Comparison of ENCODE assay signal across 23 cellular contexts in genomic region chr11:95776859-95777258, GRCh38. TPM values are rescaled to one million over a fixed set of nuclear protein-coding genes. Genes with fewer than 3 reads are reported as not detected.
DNase-seq lines count a peak whose midpoint lies in the region; TF ChIP-seq lines count a peak whose summit lies in the region.
"Had no signal": no experiment of that assay in that cellular context is flagged by ENCODE, and none has a peak within 500 bp of the region (broad histone marks: within the 10 kb centered on the region; RNA-seq: fewer than 3 reads in every experiment).

No MANE protein-coding gene starts in this region.

- peaks cover 7% of the 10 kb centered on the region for H3K36me3 Mint-ChIP-seq in activated naive CD8-positive, alpha-beta T cell
- H3K36me3 Mint-ChIP-seq in activated naive CD8-positive, alpha-beta T cell treated with anti-CD3 and anti-CD28 coated beads for 36 hours, result peaks cover 14% of the 10 kb centered on the region
- peaks cover 5% of the 10 kb centered on the region for H3K36me3 Mint-ChIP-seq in neural crest cell (ENCODE audit: low read depth)

- no peak for DNase-seq in activated naive CD8-positive, alpha-beta T cell treated with anti-CD3 and anti-CD28 coated beads for 36 hours
- DNase-seq in neural crest cell (ENCODE audit: low read depth, low spot score), result no peak
- no peak for DNase-seq in tibial nerve (ENCODE audit: low spot score in 2 of 2)
- no peak for DNase-seq in GM19238 (ENCODE audit: insufficient read length, low spot score)
- DNase-seq in effector CD8-positive, alpha-beta T cell (lab: John Stamatoyannopoulos, UW), result no peak
- no peak for DNase-seq in stimulated activated CD4-positive, alpha-beta T cell treated with anti-CD3 and anti-CD28 coated beads, Interleukin-1b, Interleukin-23, amount 100 ng/mL, for 48 hours
- DNase-seq: AML-193; CD8-positive, alpha-beta T cell; DMS 273 treated with DMSO at 0.1 percent for 48 hours; DMS79 treated with DMSO at 0.1 percent for 48 hours; GF-D8; HCEC 1CT; MM.1S; NCI-H2029; NCI-H446 treated with DMSO at 0.1 percent for 48 hours; NCI-H526 treated with DMSO at 0.1 percent for 48 hours; PC-9; Right ventricle myocardium superior; RPMI8226 had no signal

- TF ChIP-seq EP300 in tibial nerve (IDR thresholded peaks at IDR 0.05), result no peak

- H3K27ac ChIP-seq in angular gyrus (ENCODE audit: low read depth, low read length), result peak overlapping the region; percentile 8
- peak overlapping the region; percentile 40 to 84 (median 59) for H3K27ac ChIP-seq in tibial nerve
- H3K27ac ChIP-seq: BLaER1 treated with 17β-estradiol and CSF1 and Interleukin-3, amounts not matched to agents 10 nM and 100 nM; PC-9 had no signal

- no peak for TF ChIP-seq POLR2A in tibial nerve (IDR thresholded peaks at IDR 0.05)

- no peaks in the 10 kb centered on the region for H3K27me3 Mint-ChIP-seq in activated naive CD8-positive, alpha-beta T cell
- H3K27me3 Mint-ChIP-seq in activated naive CD8-positive, alpha-beta T cell treated with anti-CD3 and anti-CD28 coated beads for 36 hours, result no peaks in the 10 kb centered on the region
- H3K27me3 Mint-ChIP-seq in neural crest cell (ENCODE audit: low read depth), result no peaks in the 10 kb centered on the region

- H3K9me3 Mint-ChIP-seq in activated naive CD8-positive, alpha-beta T cell (ENCODE audit: low read depth), result no peaks in the 10 kb centered on the region
- no peaks in the 10 kb centered on the region for H3K9me3 Mint-ChIP-seq in activated naive CD8-positive, alpha-beta T cell treated with anti-CD3 and anti-CD28 coated beads for 36 hours
- no peaks in the 10 kb centered on the region for H3K9me3 Mint-ChIP-seq in neural crest cell
- H3K9me3 Mint-ChIP-seq: CD8-positive, alpha-beta T cell had no signal

- H3K27ac Mint-ChIP-seq in activated naive CD8-positive, alpha-beta T cell, result peak overlapping the region; percentile 10
- H3K27ac Mint-ChIP-seq in activated naive CD8-positive, alpha-beta T cell treated with anti-CD3 and anti-CD28 coated beads for 36 hours, result no peak overlapping the region
- peak overlapping the region; percentile 73 for H3K27ac Mint-ChIP-seq in neural crest cell (ENCODE audit: unreplicated experiment)
- H3K27ac Mint-ChIP-seq: CD8-positive, alpha-beta T cell had no signal

- H3K9me3 ChIP-seq in tibial nerve, result no peaks in the 10 kb centered on the region
- H3K9me3 ChIP-seq: BLaER1 treated with 17β-estradiol and CSF1 and Interleukin-3, amounts not matched to agents 10 nM and 100 nM had no signal

- H3K4me3 Mint-ChIP-seq in activated naive CD8-positive, alpha-beta T cell, result no peak overlapping the region
- no peak overlapping the region for H3K4me3 Mint-ChIP-seq in activated naive CD8-positive, alpha-beta T cell treated with anti-CD3 and anti-CD28 coated beads for 36 hours
- H3K4me3 Mint-ChIP-seq in neural crest cell, result peak overlapping the region; percentile 10
- H3K4me3 Mint-ChIP-seq: CD8-positive, alpha-beta T cell had no signal

- TF ChIP-seq CTCF in neural crest cell (conservative IDR thresholded peaks at IDR 0.05), result no peak
- TF ChIP-seq CTCF in tibial nerve (IDR thresholded peaks at IDR 0.05), result no peak

- H3K4me3 ChIP-seq in tibial nerve, result no peak overlapping the region
- H3K4me3 ChIP-seq: BLaER1 treated with 17β-estradiol and CSF1 and Interleukin-3, amounts not matched to agents 10 nM and 100 nM; K562; PC-9 had no signal

- H3K36me3 ChIP-seq in tibial nerve, result peaks cover 0 to 50% (median 0%) of the 10 kb centered on the region in 3 donors

- peaks cover 10% of the 10 kb centered on the region for H3K4me1 Mint-ChIP-seq in activated naive CD8-positive, alpha-beta T cell (ENCODE audit: low read depth)
- H3K4me1 Mint-ChIP-seq in activated naive CD8-positive, alpha-beta T cell treated with anti-CD3 and anti-CD28 coated beads for 36 hours, result peaks cover 16% of the 10 kb centered on the region
- H3K4me1 Mint-ChIP-seq in neural crest cell, result peaks cover 21% of the 10 kb centered on the region

- peaks cover 0 to 36% (median 1%) of the 10 kb centered on the region in 4 donors for H3K4me1 ChIP-seq in tibial nerve
- H3K4me1 ChIP-seq: BLaER1 treated with 17β-estradiol and CSF1 and Interleukin-3, amounts not matched to agents 10 nM and 100 nM had no signal

- no peaks in the 10 kb centered on the region for H3K27me3 ChIP-seq in tibial nerve
- H3K27me3 ChIP-seq: BLaER1 treated with 17β-estradiol and CSF1 and Interleukin-3, amounts not matched to agents 10 nM and 100 nM had no signal

RNA-seq across cellular contexts. Expression of gene FAM76B, which starts 12.7 kb away (rescaled TPM):
- total RNA-seq in activated naive CD8-positive, alpha-beta T cell treated with anti-CD3 and anti-CD28 coated beads for 36 hours, result 10 to 100 TPM; 46.8 to 49.8 TPM
- total RNA-seq in neural crest cell (45.3 and 52.6 TPM in 2 replicates), tibial nerve (10 to 100 TPM; 46.1 to 91.8 (median 54.3) TPM)

RNA-seq across cellular contexts. Expression of gene CEP57, which starts 13.4 kb away (rescaled TPM):
- 100 to 1,000 TPM; 101 to 105 TPM for total RNA-seq in activated naive CD8-positive, alpha-beta T cell treated with anti-CD3 and anti-CD28 coated beads for 36 hours
- 81.7 and 82.0 TPM in 2 replicates for total RNA-seq in neural crest cell
- 10 to 100 TPM; 48.9 to 58.0 (median 52.1) TPM for total RNA-seq in tibial nerve
